Comparison of ENCODE assay signal across 8 cellular contexts in genomic region chr11:123653997-123654565, GRCh38. TPM values are rescaled to one million over a fixed set of nuclear protein-coding genes. Genes with fewer than 3 reads are reported as not detected.
DNase-seq lines count a peak whose midpoint lies in the region; ATAC-seq and TF ChIP-seq lines count a peak whose summit lies in the region.

No MANE protein-coding gene starts in this region.

- ATAC-seq in HG02870 (IDR thresholded peaks at IDR 0.05; ENCODE audit: unreplicated experiment) = peak; percentile 29
- no peak for ATAC-seq in GM19023 (IDR thresholded peaks at IDR 0.05; ENCODE audit: unreplicated experiment)
- no peak for ATAC-seq in HG02763 (IDR thresholded peaks at IDR 0.05; ENCODE audit: unreplicated experiment)

- 0 to 3% methylated on average over 22 to 40 of the region's 55 CpGs for WGBS in lower leg skin, 2 donors

- TF ChIP-seq CTCF in lower leg skin (IDR thresholded peaks at IDR 0.05) = no peak

- peaks cover 7% of the 10 kb centered on the region for H3K9me3 Mint-ChIP-seq in T-helper 2 cell treated with Interferon-gamma antibody and Interleukin-4, amounts not matched to agents 5 μg/mL and 100 μg/mL, for 36 hours
- peaks cover 12% of the 10 kb centered on the region for H3K9me3 Mint-ChIP-seq in stimulated activated naive CD8-positive, alpha-beta T cell treated with anti-CD3 and anti-CD28 coated beads, Interleukin-15, Interleukin-2, amounts not matched to agents 100 ng/mL and 50 ng/mL, for 24 hours

- H3K27ac ChIP-seq in duodenal mucosa (ENCODE audit: low read depth, low read length) = no peak overlapping the region

- H3K27me3 ChIP-seq in duodenal mucosa (ENCODE audit: control insufficient read depth in 1 of 2, insufficient read depth in 2 of 2, low read length in 2 of 2) = peaks cover 20% of the 10 kb centered on the region in 2 donors

- in situ Hi-C loops in Caki2 (cut with HindIII; ENCODE audit: low pct_unique_long_range_greater_than_20kb, low sequenced_read_pairs) = no loop called here

- H3K4me1 ChIP-seq in duodenal mucosa (ENCODE audit: control insufficient read depth in 1 of 2, insufficient read depth in 2 of 2, low read length in 2 of 2) = peaks cover 8 to 15% of the 10 kb centered on the region in 2 donors

- no peak for TF ChIP-seq POLR2A in lower leg skin (IDR thresholded peaks at IDR 0.05)

- H3K4me3 Mint-ChIP-seq in T-helper 2 cell treated with Interferon-gamma antibody and Interleukin-4, amounts not matched to agents 5 μg/mL and 100 μg/mL, for 36 hours = peak overlapping the region; percentile 49
- peak overlapping the region; percentile 58 for H3K4me3 Mint-ChIP-seq in stimulated activated naive CD8-positive, alpha-beta T cell treated with anti-CD3 and anti-CD28 coated beads, Interleukin-15, Interleukin-2, amounts not matched to agents 100 ng/mL and 50 ng/mL, for 24 hours

- intact Hi-C loops in lower leg skin (cut with DNase I; ENCODE audit: low total_unique reads) = loop anchor here (5.0 kb wide), 1 partner anchor 938 kb away; no protein-coding TSS in a partner anchor

- H3K27ac Mint-ChIP-seq in T-helper 2 cell treated with Interferon-gamma antibody and Interleukin-4, amounts not matched to agents 5 μg/mL and 100 μg/mL, for 36 hours = no peak overlapping the region
- H3K27ac Mint-ChIP-seq in stimulated activated naive CD8-positive, alpha-beta T cell treated with anti-CD3 and anti-CD28 coated beads, Interleukin-15, Interleukin-2, amounts not matched to agents 100 ng/mL and 50 ng/mL, for 24 hours = no peak overlapping the region

- no peaks in the 10 kb centered on the region for H3K36me3 ChIP-seq in duodenal mucosa (ENCODE audit: control insufficient read depth in 1 of 2, insufficient read depth in 2 of 2, low read length in 2 of 2)

- peaks cover 5% of the 10 kb centered on the region for H3K36me3 Mint-ChIP-seq in T-helper 2 cell treated with Interferon-gamma antibody and Interleukin-4, amounts not matched to agents 5 μg/mL and 100 μg/mL, for 36 hours (ENCODE audit: low read depth)
- H3K36me3 Mint-ChIP-seq in stimulated activated naive CD8-positive, alpha-beta T cell treated with anti-CD3 and anti-CD28 coated beads, Interleukin-15, Interleukin-2, amounts not matched to agents 100 ng/mL and 50 ng/mL, for 24 hours (ENCODE audit: low read depth) = peaks cover 2% of the 10 kb centered on the region

- no peak overlapping the region for H3K9ac ChIP-seq in duodenal mucosa (ENCODE audit: low read depth in 1 of 2, low read length in 2 of 2)

- H3K4me3 ChIP-seq in duodenal mucosa (ENCODE audit: low read depth in 1 of 2, low read length in 2 of 2) (peak overlapping the region; percentile 67 to 79), lower leg skin (ENCODE audit: low read depth, poor library complexity, severe bottlenecking) (peak overlapping the region; percentile 35)

- H3K27me3 Mint-ChIP-seq in T-helper 2 cell treated with Interferon-gamma antibody and Interleukin-4, amounts not matched to agents 5 μg/mL and 100 μg/mL, for 36 hours (ENCODE audit: low read depth) = peaks cover 56% of the 10 kb centered on the region
- peaks cover 47% of the 10 kb centered on the region for H3K27me3 Mint-ChIP-seq in stimulated activated naive CD8-positive, alpha-beta T cell treated with anti-CD3 and anti-CD28 coated beads, Interleukin-15, Interleukin-2, amounts not matched to agents 100 ng/mL and 50 ng/mL, for 24 hours

- H3K4me1 Mint-ChIP-seq in T-helper 2 cell treated with Interferon-gamma antibody and Interleukin-4, amounts not matched to agents 5 μg/mL and 100 μg/mL, for 36 hours (ENCODE audit: low read depth) = peaks cover 4% of the 10 kb centered on the region
- H3K4me1 Mint-ChIP-seq in stimulated activated naive CD8-positive, alpha-beta T cell treated with anti-CD3 and anti-CD28 coated beads, Interleukin-15, Interleukin-2, amounts not matched to agents 100 ng/mL and 50 ng/mL, for 24 hours (ENCODE audit: low read depth) = peaks cover 15% of the 10 kb centered on the region

- peak; percentile 50 for DNase-seq in Caki2 (ENCODE audit: low read depth)
- peak; percentile 16 for DNase-seq in T-helper 2 cell treated with Interferon-gamma antibody and Interleukin-4, amounts not matched to agents 5 μg/mL and 100 μg/mL, for 36 hours (ENCODE audit: low spot score)
- peak in 1 of 2 donors; percentile 86 for DNase-seq in lower leg skin (ENCODE audit: low spot score in 2 of 2)

- H3K9me3 ChIP-seq in duodenal mucosa (ENCODE audit: control insufficient read depth in 1 of 2, low read length in 2 of 2) = no peaks in the 10 kb centered on the region

RNA-seq across cellular contexts. Expression of gene SCN3B, which starts 0.3 kb away (rescaled TPM):
- not detected in 2 replicates for total RNA-seq in Caki2 (2014; rRNA removed; shearing (Covaris generic); ENCODE audit: low replicate concordance)
- 1 to 10 TPM in 2 of 4 donors, under 1 TPM in 2; 0.51 to 5.1 (median 0.92) TPM for total RNA-seq in lower leg skin
